10 cellular contexts compared by ENCODE assay signal in the genomic region with DNA sequence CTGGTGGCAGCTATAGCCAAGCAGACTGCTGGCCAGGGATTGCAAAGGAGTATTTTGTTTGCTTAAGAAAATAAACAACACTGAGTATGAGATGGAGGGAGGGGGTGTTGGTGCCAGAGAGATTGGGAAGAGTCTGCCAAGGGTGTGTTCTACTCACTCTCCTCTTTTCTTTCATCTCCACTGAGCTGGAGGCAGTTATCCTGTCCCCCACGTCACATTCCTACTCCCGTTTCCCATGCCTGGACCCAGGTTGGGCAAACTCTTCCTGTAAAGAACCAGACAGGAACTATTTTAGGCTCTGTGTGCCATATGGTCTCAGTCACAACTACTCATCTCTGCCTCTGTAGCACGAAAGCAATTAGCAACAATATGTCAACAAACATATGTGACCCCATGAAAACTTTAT. TPM values are rescaled to one million over a fixed set of nuclear protein-coding genes. Genes with fewer than 3 reads are reported as not detected.
DNase-seq lines count a peak whose midpoint lies in the region; ATAC-seq and TF ChIP-seq lines count a peak whose summit lies in the region.
"Had no signal": no experiment of that assay in that cellular context is flagged by ENCODE, and none has a peak within 500 bp of the region (broad histone marks: within the 10 kb centered on the region; RNA-seq: fewer than 3 reads in every experiment).

No MANE protein-coding gene starts in this region.

- H3K9me3 ChIP-seq in HEK293 (ENCODE audit: control insufficient read depth, insufficient read depth, low read depth, low read length), result no peaks in the 10 kb centered on the region
- H3K9me3 ChIP-seq: heart right ventricle had no signal

- DNase-seq in AG10803 (ENCODE audit: low read depth) (peak; percentile 96), SW480 (ENCODE audit: low spot score) (peak; percentile 39), left lobe of liver (ENCODE audit: low spot score) (no peak), Kasumi-1 (lab: John Stamatoyannopoulos, UW) (no peak)
- DNase-seq in activated naive CD4-positive, alpha-beta T cell treated with anti-CD3 and anti-CD28 coated beads, Interleukin-2, amount 50 U/mL, for 16 hours, result no peak
- DNase-seq: activated CD4-positive, alpha-beta T cell treated with anti-CD3 and anti-CD28 coated beads for 1 hour; heart right ventricle had no signal

- CTCF ChIA-PET in HEK293 (lab: Yijun Ruan, JAX), result interaction anchor here (0.6 to 3.2 kb wide), 6 partner anchors 10 to 160 kb away, joined by 3 to 17 read pairs (median 5); partner anchors contain the start of gene IL20

- no peaks in the 10 kb centered on the region; the same call in 1 of the 2 replicates for H3K4me1 ChIP-seq in HEK293 (ENCODE audit: control insufficient read depth, insufficient read depth, low read length)

- POLR2A ChIA-PET in HEK293 (lab: Yijun Ruan, JAX), result no interaction called here

- no peak overlapping the region for H3K27ac ChIP-seq in HEK293 (ENCODE audit: extremely low read depth, low read depth, low read length)

- TF ChIP-seq CTCF in AG10803 (conservative IDR thresholded peaks at IDR 0.05; ENCODE audit: low read length) (no peak), HEK293 (tag by site-specific recombination; IDR thresholded peaks at IDR 0.05) (no peak)

- ATAC-seq in left lobe of liver, result peak; percentile 38
- ATAC-seq in HG02885 (IDR thresholded peaks at IDR 0.05; ENCODE audit: poor library complexity, unreplicated experiment), result no peak
- no peak for ATAC-seq in GM18520 (IDR thresholded peaks at IDR 0.05; ENCODE audit: unreplicated experiment)

- H3K36me3 ChIP-seq in HEK293 (ENCODE audit: control insufficient read depth in 2 of 2, insufficient read depth in 1 of 2, low read length in 2 of 2), result no peaks in the 10 kb centered on the region
- H3K36me3 ChIP-seq: heart right ventricle had no signal

- H3K4me3 ChIP-seq in AG10803 (ENCODE audit: low read length) (no peak overlapping the region), HEK293 (ENCODE audit: low read depth, low read length) (no peak overlapping the region)
- H3K4me3 ChIP-seq: heart right ventricle had no signal

TF ChIP-seq in HEK293, 187 proteins besides CTCF, POLR2A, EP300 and RAD21:
- TF ChIP-seq TRIM28 (IDR thresholded peaks at IDR 0.05; ENCODE audit: borderline replicate concordance, low read length) (0 out of 2 replicates have a peak, but pooled peaks have one; percentile 33), ZNF23 (tag by site-specific recombination; IDR thresholded peaks at IDR 0.05; ENCODE audit: borderline replicate concordance) (no peak), IKZF3 (tag by site-specific recombination; IDR thresholded peaks at IDR 0.05) (no peak), KLF1 (tag by site-specific recombination; IDR thresholded peaks at IDR 0.05) (no peak), ZBTB1 (tag by site-specific recombination; IDR thresholded peaks at IDR 0.05) (no peak), WT1 (tag by site-specific recombination; IDR thresholded peaks at IDR 0.05) (0 out of 2 replicates have a peak, but pooled peaks have one; percentile 61), ZNF837 (tag by site-specific recombination; IDR thresholded peaks at IDR 0.05) (no peak), ZNF121 (tag by site-specific recombination; IDR thresholded peaks at IDR 0.05) (no peak), ZNF426 (tag by site-specific recombination; IDR thresholded peaks at IDR 0.05) (no peak), ZNF501 (tag by site-specific recombination; IDR thresholded peaks at IDR 0.05) (no peak), ZNF214 (tag by site-specific recombination; IDR thresholded peaks at IDR 0.05; ENCODE audit: borderline replicate concordance) (no peak), ZBTB26 (tag by site-specific recombination; optimal IDR thresholded peaks at IDR 0.05) (no peak), ZNF530 (tag by site-specific recombination; IDR thresholded peaks at IDR 0.05; ENCODE audit: low read depth) (no peak), ZNF366 (tag by site-specific recombination; conservative IDR thresholded peaks at IDR 0.05) (no peak)
- TF ChIP-seq, protein P1, sequence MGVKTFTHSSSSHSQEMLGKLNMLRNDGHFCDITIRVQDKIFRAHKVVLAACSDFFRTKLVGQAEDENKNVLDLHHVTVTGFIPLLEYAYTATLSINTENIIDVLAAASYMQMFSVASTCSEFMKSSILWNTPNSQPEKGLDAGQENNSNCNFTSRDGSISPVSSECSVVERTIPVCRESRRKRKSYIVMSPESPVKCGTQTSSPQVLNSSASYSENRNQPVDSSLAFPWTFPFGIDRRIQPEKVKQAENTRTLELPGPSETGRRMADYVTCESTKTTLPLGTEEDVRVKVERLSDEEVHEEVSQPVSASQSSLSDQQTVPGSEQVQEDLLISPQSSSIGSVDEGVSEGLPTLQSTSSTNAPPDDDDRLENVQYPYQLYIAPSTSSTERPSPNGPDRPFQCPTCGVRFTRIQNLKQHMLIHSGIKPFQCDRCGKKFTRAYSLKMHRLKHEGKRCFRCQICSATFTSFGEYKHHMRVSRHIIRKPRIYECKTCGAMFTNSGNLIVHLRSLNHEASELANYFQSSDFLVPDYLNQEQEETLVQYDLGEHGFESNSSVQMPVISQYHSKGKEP (tag by site-specific recombination; IDR thresholded peaks at IDR 0.05), result no peak
- TF ChIP-seq, protein P2, sequence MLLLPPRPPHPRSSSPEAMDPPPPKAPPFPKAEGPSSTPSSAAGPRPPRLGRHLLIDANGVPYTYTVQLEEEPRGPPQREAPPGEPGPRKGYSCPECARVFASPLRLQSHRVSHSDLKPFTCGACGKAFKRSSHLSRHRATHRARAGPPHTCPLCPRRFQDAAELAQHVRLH (tag by site-specific recombination; IDR thresholded peaks at IDR 0.05), result no peak

RNA-seq across cellular contexts. Expression of gene IL24, which starts 1.4 kb away (rescaled TPM):
- total RNA-seq in left lobe of liver, result not detected
- total RNA-seq: heart right ventricle had no signal

RNA-seq across cellular contexts. Expression of gene FCMR, which starts 25.9 kb away (rescaled TPM):
- 1.3 TPM for total RNA-seq in left lobe of liver

RNA-seq across cellular contexts. Expression of gene IL20, which starts 30.4 kb away (rescaled TPM):
- total RNA-seq in left lobe of liver, result not detected
- total RNA-seq: heart right ventricle had no signal

RNA-seq across cellular contexts. Expression of gene PIGR, which starts 50.4 kb away (rescaled TPM):
- total RNA-seq in left lobe of liver, result 23.3 TPM

Comparison
In these comparisons a context has a peak if more than half of its experiments do, and no peak if none do; other contexts are left out.
1. DNase-seq: peak in AG10803 (single experiment) and SW480 (single experiment); none in left lobe of liver (single experiment), Kasumi-1 (0 of 2) and activated naive CD4-positive, alpha-beta T cell treated with anti-CD3 and anti-CD28 coated beads, Interleukin-2, amount 50 U/mL, for 16 hours (single experiment).